Comparison of ENCODE assay signal across 28 cellular contexts in genomic region chr16:73041644-73042043, GRCh38.
"Had no signal": no experiment of that assay in that cellular context is flagged by ENCODE, and none has a peak within 500 bp of the region (broad histone marks: within the 10 kb centered on the region; RNA-seq: fewer than 3 reads in every experiment).

No MANE protein-coding gene starts in this region.

- H2AFZ ChIP-seq: hepatocyte had no signal

- ATAC-seq: activated CD4-positive, CD25-positive, alpha-beta regulatory T cell treated with anti-CD3 and anti-CD28 coated beads, Interleukin-2, amount 50 U/mL, for 24 hours; activated CD8-positive, alpha-beta T cell treated with anti-CD3 and anti-CD28 coated beads, Interleukin-2, amount 10 ng/mL, durations not matched to agents 7 days and 5 days; activated naive CD8-positive, alpha-beta T cell treated with anti-CD3 and anti-CD28 coated beads, Interleukin-2, amount 50 U/mL, for 24 hours; body of pancreas; esophagus mucosa; left lobe of liver; lower lobe of right lung; naive thymus-derived CD4-positive, alpha-beta T cell; pancreas; stimulated activated naive CD8-positive, alpha-beta T cell treated with anti-CD3 and anti-CD28 coated beads, Interleukin-15, Interleukin-2, amounts not matched to agents 100 U/mL and 50 U/mL, for 24 hours; T-helper 17 cell had no signal

- H3K36me3 ChIP-seq: cardiac muscle cell, lower lobe of right lung, neutrophil, pancreas, transverse colon, vagina had no signal

- H3K9me3 ChIP-seq: body of pancreas, lower lobe of right lung, neutrophil, pancreas, transverse colon, vagina had no signal

- H3K4me3 ChIP-seq: body of pancreas, cardiac muscle cell, hepatocyte, lower lobe of right lung, pancreas, transverse colon, vagina had no signal

- H3K27ac ChIP-seq: body of pancreas, cardiac muscle cell, hepatocyte, lower lobe of right lung, neutrophil, pancreas, vagina had no signal

- FAIRE-seq: endothelial cell of umbilical vein, pancreas had no signal

- H3K4me2 ChIP-seq: hepatocyte had no signal

- H3K27me3 ChIP-seq: body of pancreas, cardiac muscle cell, hepatocyte, pancreas, transverse colon, vagina had no signal

- DNase-seq: activated CD4-positive, alpha-beta T cell treated with anti-CD3 and anti-CD28 coated beads, Interleukin-2, amount 10 ng/mL, durations not matched to agents 24 days and 14 days; activated CD8-positive, alpha-beta T cell treated with anti-CD3 and anti-CD28 coated beads, Interleukin-2, amount 10 ng/mL, durations not matched to agents 7 days and 5 days; activated gamma-delta T cell; activated naive CD4-positive, alpha-beta T cell treated with anti-CD3 and anti-CD28 coated beads, Interleukin-2, amount 50 U/mL, for 16 hours; activated naive CD8-positive, alpha-beta T cell treated with anti-CD3 and anti-CD28 coated beads, Interleukin-2, amount 50 U/mL, for 24 hours; body of pancreas; effector memory CD4-positive, alpha-beta T cell; foreskin melanocyte; glutamatergic neuron; immature natural killer cell; lower lobe of right lung; mesendoderm; naive thymus-derived CD4-positive, alpha-beta T cell; pancreas; stimulated activated CD4-positive, alpha-beta T cell treated with anti-CD3 and anti-CD28 coated beads, Interleukin-4, amount 100 ng/mL, for 4 hours; stimulated activated naive CD8-positive, alpha-beta T cell treated with anti-CD3 and anti-CD28 coated beads, Interleukin-15, Interleukin-2, amounts not matched to agents 100 U/mL and 50 U/mL, for 24 hours; substantia nigra; SW 1271; T-helper 17 cell; transverse colon had no signal
